Comparison of ENCODE assay signal across 1 cellular context in genomic region chr12:68976304-68976915, GRCh38.
TF ChIP-seq lines count a peak whose summit lies in the region.

No MANE protein-coding gene starts in this region.

TF ChIP-seq in HepG2, 621 proteins besides CTCF, POLR2A, EP300 and RAD21 (continued from another document):
- no peak for TF ChIP-seq PATZ1 (CRISPR knock-in tag; IDR thresholded peaks at IDR 0.05)
- TF ChIP-seq DPF2 (CRISPR knock-in tag; IDR thresholded peaks at IDR 0.05; ENCODE audit: borderline replicate concordance, low read depth), result no peak
- no peak for TF ChIP-seq ZNF251 (CRISPR knock-in tag; IDR thresholded peaks at IDR 0.05)
- TF ChIP-seq ZNF30 (CRISPR knock-in tag; IDR thresholded peaks at IDR 0.05), result no peak
- no peak for TF ChIP-seq TOPORS (CRISPR knock-in tag; IDR thresholded peaks at IDR 0.05)
- no peak for TF ChIP-seq TFDP2 (CRISPR knock-in tag; IDR thresholded peaks at IDR 0.05)
- no peak for TF ChIP-seq ZNF644 (CRISPR knock-in tag; IDR thresholded peaks at IDR 0.05; ENCODE audit: low read depth)
- no peak for TF ChIP-seq CBX2 (IDR thresholded peaks at IDR 0.05; ENCODE audit: low read depth, low read length)
- TF ChIP-seq CBX2 (CRISPR knock-in tag; IDR thresholded peaks at IDR 0.05; ENCODE audit: low read depth), result no peak
- peak; percentile 47; the same call in 1 of the 2 replicates for TF ChIP-seq HNF1A (IDR thresholded peaks at IDR 0.05; ENCODE audit: low read depth)
- TF ChIP-seq HNF1A (CRISPR knock-in tag; IDR thresholded peaks at IDR 0.05; ENCODE audit: borderline replicate concordance), result no peak
- TF ChIP-seq SMAD9 (CRISPR knock-in tag; IDR thresholded peaks at IDR 0.05), result no peak
- TF ChIP-seq REL (CRISPR knock-in tag; conservative IDR thresholded peaks at IDR 0.05), result no peak
- TF ChIP-seq PAWR (CRISPR knock-in tag; IDR thresholded peaks at IDR 0.05; ENCODE audit: borderline replicate concordance), result no peak
- no peak for TF ChIP-seq MXI1 (IDR thresholded peaks at IDR 0.05; ENCODE audit: borderline replicate concordance, low read depth, low read length)
- TF ChIP-seq, protein P1, sequence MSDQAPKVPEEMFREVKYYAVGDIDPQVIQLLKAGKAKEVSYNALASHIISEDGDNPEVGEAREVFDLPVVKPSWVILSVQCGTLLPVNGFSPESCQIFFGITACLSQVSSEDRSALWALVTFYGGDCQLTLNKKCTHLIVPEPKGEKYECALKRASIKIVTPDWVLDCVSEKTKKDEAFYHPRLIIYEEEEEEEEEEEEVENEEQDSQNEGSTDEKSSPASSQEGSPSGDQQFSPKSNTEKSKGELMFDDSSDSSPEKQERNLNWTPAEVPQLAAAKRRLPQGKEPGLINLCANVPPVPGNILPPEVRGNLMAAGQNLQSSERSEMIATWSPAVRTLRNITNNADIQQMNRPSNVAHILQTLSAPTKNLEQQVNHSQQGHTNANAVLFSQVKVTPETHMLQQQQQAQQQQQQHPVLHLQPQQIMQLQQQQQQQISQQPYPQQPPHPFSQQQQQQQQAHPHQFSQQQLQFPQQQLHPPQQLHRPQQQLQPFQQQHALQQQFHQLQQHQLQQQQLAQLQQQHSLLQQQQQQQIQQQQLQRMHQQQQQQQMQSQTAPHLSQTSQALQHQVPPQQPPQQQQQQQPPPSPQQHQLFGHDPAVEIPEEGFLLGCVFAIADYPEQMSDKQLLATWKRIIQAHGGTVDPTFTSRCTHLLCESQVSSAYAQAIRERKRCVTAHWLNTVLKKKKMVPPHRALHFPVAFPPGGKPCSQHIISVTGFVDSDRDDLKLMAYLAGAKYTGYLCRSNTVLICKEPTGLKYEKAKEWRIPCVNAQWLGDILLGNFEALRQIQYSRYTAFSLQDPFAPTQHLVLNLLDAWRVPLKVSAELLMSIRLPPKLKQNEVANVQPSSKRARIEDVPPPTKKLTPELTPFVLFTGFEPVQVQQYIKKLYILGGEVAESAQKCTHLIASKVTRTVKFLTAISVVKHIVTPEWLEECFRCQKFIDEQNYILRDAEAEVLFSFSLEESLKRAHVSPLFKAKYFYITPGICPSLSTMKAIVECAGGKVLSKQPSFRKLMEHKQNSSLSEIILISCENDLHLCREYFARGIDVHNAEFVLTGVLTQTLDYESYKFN (CRISPR knock-in tag; conservative IDR thresholded peaks at IDR 0.05), result 0 out of 2 replicates have a peak, but pooled peaks have one; percentile 20
- no peak for TF ChIP-seq CERS6 (CRISPR knock-in tag; IDR thresholded peaks at IDR 0.05)
- TF ChIP-seq NFKB2 (CRISPR knock-in tag; IDR thresholded peaks at IDR 0.05; ENCODE audit: borderline replicate concordance), result no peak
- TF ChIP-seq NR2F6 (IDR thresholded peaks at IDR 0.05), result peak; percentile 24; the same call in 1 of the 2 replicates
- no peak for TF ChIP-seq NR2F6 (CRISPR knock-in tag; IDR thresholded peaks at IDR 0.05)
